Comparison of ENCODE assay signal across 28 cellular contexts in the genomic region with DNA sequence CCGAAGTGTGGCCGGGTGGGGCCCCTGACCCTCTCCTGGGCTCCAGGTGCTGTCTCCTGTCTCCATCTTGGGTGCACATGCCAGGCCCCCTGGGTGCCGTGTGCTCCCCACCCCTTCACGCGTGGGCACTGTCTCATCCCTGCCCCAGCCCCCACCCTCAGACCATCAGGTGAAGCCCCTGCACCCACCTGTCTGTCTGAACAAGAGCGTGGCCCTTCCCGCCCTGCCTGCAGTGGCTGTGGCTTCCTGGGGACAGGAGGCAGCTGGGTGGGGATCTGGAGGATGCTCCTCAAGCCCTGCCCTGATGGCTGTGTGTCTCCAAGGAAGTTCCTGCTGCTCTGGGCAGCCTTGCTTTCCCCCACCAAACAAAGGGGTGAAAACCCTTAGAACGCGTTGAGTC. TPM values are rescaled to one million over a fixed set of nuclear protein-coding genes. Genes with fewer than 3 reads are reported as not detected.
DNase-seq lines count a peak whose midpoint lies in the region; ATAC-seq, FAIRE-seq and TF ChIP-seq lines count a peak whose summit lies in the region.
"Had no signal": no experiment of that assay in that cellular context is flagged by ENCODE, and none has a peak within 500 bp of the region (broad histone marks: within the 10 kb centered on the region; RNA-seq: fewer than 3 reads in every experiment).

No MANE protein-coding gene starts in this region.

- TF ChIP-seq POLR2A in GM19193 (IDR thresholded peaks at IDR 0.05; ENCODE audit: extremely low read depth, insufficient read depth, insufficient read length) (peak; percentile 13), K562 (conservative IDR thresholded peaks at IDR 0.05) (no peak; the same call in 1 of the 2 replicates), esophagus squamous epithelium (IDR thresholded peaks at IDR 0.05) (no peak)

- H3K18ac ChIP-seq in neuronal stem cell (ENCODE audit: low read length), result no peak overlapping the region

- H4K20me1 ChIP-seq in SK-N-SH (ENCODE audit: insufficient read depth) (no peaks in the 10 kb centered on the region), K562 (replicated peaks; ENCODE audit: control insufficient read depth, insufficient read depth, low read length) (0 out of 2 replicates have a peak, but pooled peaks cover 4% of the 10 kb centered on the region)

- H3K27me3 ChIP-seq in SK-N-SH (ENCODE audit: insufficient read depth) (no peaks in the 10 kb centered on the region), K562 (ENCODE audit: control insufficient read depth in 2 of 2, insufficient read depth in 2 of 2, low read length in 2 of 2) (peaks cover 0 to 3% of the 10 kb centered on the region in 2 experiments; a peak in 1 of 5 replicates), neuronal stem cell (ENCODE audit: control insufficient read depth in 3 of 3, insufficient read depth in 3 of 3, low read depth in 1 of 3, low read length in 3 of 3) (no peaks in the 10 kb centered on the region), esophagus squamous epithelium (no peaks in the 10 kb centered on the region)
- H3K27me3 ChIP-seq: BLaER1, Peyer's patch had no signal

- WGBS in SK-N-SH (ENCODE audit: low lambda C conversion rate), result 93% methylated on average over 3 of the region's 9 CpGs
- WGBS in K562 (ENCODE audit: insufficient coverage, low coverage, missing lambda C conversion rate), result 88% methylated on average over 5 of the region's 9 CpGs
- WGBS in neuronal stem cell (ENCODE audit: extremely low coverage in 2 of 2, insufficient read length in 2 of 2, insufficient replicate concordance in 1 of 2), 2 donors, result no CpG with 5 or more reads among the region's 9 CpGs
- WGBS in esophagus squamous epithelium, 2 donors, result 83% methylated on average over 2 of the region's 9 CpGs; no CpG with 5 or more reads in 1 of the 2 donors

- DNase-seq in SK-N-SH, result no peak
- peak in 1 of 4 experiments; percentile 11 for DNase-seq in K562 (ENCODE audit: extremely low read depth in 1 of 4, low spot score in 3 of 4)
- no peak for DNase-seq in neuronal stem cell (ENCODE audit: low spot score)
- DNase-seq in esophagus squamous epithelium (lab: John Stamatoyannopoulos, UW), result no peak
- DNase-seq in NCI-H1694 (lab: John Stamatoyannopoulos, UW), result no peak
- DNase-seq: 8988T; CD4-positive, CD25-positive, alpha-beta regulatory T cell; KBM-7; MV-4-11; NCI-H1105 treated with DMSO at 0.1 percent for 48 hours; NCI-H146; NCI-H2029; NCI-H446; NCI-H524 treated with DMSO at 0.1 percent for 48 hours; NCI-H774; Peyer's patch; SIG-M5 had no signal

- H3K4me1 ChIP-seq in SK-N-SH (ENCODE audit: control insufficient read depth in 1 of 2, insufficient read depth in 2 of 2, low read depth in 1 of 2, low read length in 1 of 2) (no peaks in the 10 kb centered on the region), K562 (replicated peaks in 1 of 2; ENCODE audit: control insufficient read depth in 2 of 2, insufficient read depth in 2 of 2, low read length in 2 of 2) (peaks cover 0 to 35% of the 10 kb centered on the region in 2 experiments; a peak in 2 of 5 replicates), neuronal stem cell (ENCODE audit: control insufficient read depth in 2 of 2, insufficient read depth in 1 of 2, low read depth in 1 of 2, low read length in 2 of 2) (no peaks in the 10 kb centered on the region), esophagus squamous epithelium (no peaks in the 10 kb centered on the region)
- H3K4me1 ChIP-seq: BLaER1, Peyer's patch had no signal

- H2BK15ac ChIP-seq in neuronal stem cell (ENCODE audit: low read length), result no peak overlapping the region

- no peak overlapping the region for H3K4me2 ChIP-seq in SK-N-SH
- no peak overlapping the region for H3K4me2 ChIP-seq in K562 (ENCODE audit: insufficient read depth, low read length)
- H3K4me2 ChIP-seq in neuronal stem cell (ENCODE audit: insufficient read depth, low read length, poor library complexity, severe bottlenecking), result no peak overlapping the region
- H3K4me2 ChIP-seq: BLaER1 had no signal

- H3K4me3 ChIP-seq in SK-N-SH (ENCODE audit: low read depth in 2 of 2, low read length in 1 of 2) (no peak overlapping the region), K562 (no peak overlapping the region), neuronal stem cell (ENCODE audit: low read length in 2 of 2) (no peak overlapping the region), esophagus squamous epithelium (no peak overlapping the region)
- H3K4me3 ChIP-seq: BLaER1, Peyer's patch, SK-N-MC had no signal

- no peak for FAIRE-seq in K562 (lab: Jason Lieb, UNC)
- FAIRE-seq: G401.6, GM19239, H1 had no signal

- no peak overlapping the region for H2BK12ac ChIP-seq in neuronal stem cell (ENCODE audit: low read length)

- H3F3A ChIP-seq in SK-N-SH (replicated peaks; ENCODE audit: insufficient read depth), result no peaks in the 10 kb centered on the region

- H2AK5ac ChIP-seq in neuronal stem cell (ENCODE audit: low read depth, low read length), result peak overlapping the region; percentile 46

- ATAC-seq in SK-N-SH treated with all-trans-retinoic acid at 6 μM for 48 hours, result peak; percentile 9
- peak; percentile 23 for ATAC-seq in K562
- ATAC-seq in GM18870 (IDR thresholded peaks at IDR 0.05; ENCODE audit: unreplicated experiment), result no peak

- H2BK120ac ChIP-seq in neuronal stem cell (ENCODE audit: low read depth, low read length), result no peak overlapping the region

- CTCF ChIA-PET in SK-N-SH (lab: Yijun Ruan, JAX), result interaction anchor here (0.6 to 4.7 kb wide), 4 partner anchors 8 to 26 kb away, joined by 3 to 17 read pairs (median 6); no protein-coding TSS in a partner anchor
- CTCF ChIA-PET in K562 (lab: Yijun Ruan, JAX; ENCODE audit: low intra/inter-chr PET ratio), result no interaction called here

- no peak overlapping the region for H3K23ac ChIP-seq in neuronal stem cell (ENCODE audit: low read depth, low read length, poor library complexity)

- H3K14ac ChIP-seq in neuronal stem cell (ENCODE audit: low read length), result no peak overlapping the region

- no peak for TF ChIP-seq RAD21 in SK-N-SH (IDR thresholded peaks at IDR 0.05; ENCODE audit: low read length)
- no peak for TF ChIP-seq RAD21 in K562 (CRISPR knock-in tag; conservative IDR thresholded peaks at IDR 0.05 in 1 of 2, IDR thresholded peaks at IDR 0.05 in 1 of 2)

- TF ChIP-seq CTCF in SK-N-SH (IDR thresholded peaks at IDR 0.05) (no peak), K562 (IDR thresholded peaks at IDR 0.05 in 2 of 3, conservative IDR thresholded peaks at IDR 0.05 in 1 of 3; ENCODE audit: insufficient read depth in 2 of 3, low read depth in 1 of 3, low read length in 3 of 3) (no peak), esophagus squamous epithelium (IDR thresholded peaks at IDR 0.05) (no peak)

- no TSS peak for BruUV-seq in K562 (replicated peaks; lab: Mats Ljungman, UMichigan)

- TF ChIP-seq EP300 in SK-N-SH (IDR thresholded peaks at IDR 0.05; ENCODE audit: borderline replicate concordance in 1 of 2, low read depth in 1 of 2, low read length in 1 of 2) (no peak), K562 (IDR thresholded peaks at IDR 0.05; ENCODE audit: low read length) (no peak)

- H2AFZ ChIP-seq in SK-N-SH (ENCODE audit: low read depth), result no peak overlapping the region
- H2AFZ ChIP-seq in K562 (ENCODE audit: low read depth, low read length), result no peak overlapping the region
- H2AFZ ChIP-seq in neuronal stem cell (ENCODE audit: low read length), result no peak overlapping the region

- peaks cover 6% of the 10 kb centered on the region for H3K79me1 ChIP-seq in neuronal stem cell (ENCODE audit: low read depth, low read length)

- no peaks in the 10 kb centered on the region for H3K9me1 ChIP-seq in K562 (ENCODE audit: control insufficient read depth, insufficient read depth, low read length)

- H3K36me3 ChIP-seq in SK-N-SH (replicated peaks in 1 of 2; ENCODE audit: control insufficient read depth in 1 of 2, insufficient read depth in 2 of 2, low read length in 1 of 2), result peaks cover 0 to 23% of the 10 kb centered on the region in 2 experiments
- peaks cover 40% of the 10 kb centered on the region for H3K36me3 ChIP-seq in K562 (ENCODE audit: control insufficient read depth, insufficient read depth, low read length)
- H3K36me3 ChIP-seq in neuronal stem cell (replicated peaks in 1 of 2; ENCODE audit: control insufficient read depth in 2 of 2, insufficient read depth in 2 of 2, low read length in 2 of 2), result peaks cover 16 to 38% of the 10 kb centered on the region in 2 donors
- peaks cover 25 to 47% (median 26%) of the 10 kb centered on the region in 3 donors for H3K36me3 ChIP-seq in esophagus squamous epithelium

- no peaks in the 10 kb centered on the region for H3K9me2 ChIP-seq in SK-N-SH

- H4K8ac ChIP-seq in neuronal stem cell (ENCODE audit: low read depth, low read length), result no peak overlapping the region

- H3K9ac ChIP-seq in SK-N-SH (no peak overlapping the region), K562 (ENCODE audit: insufficient read depth in 1 of 2, low read depth in 2 of 2, low read length in 2 of 2) (no peak overlapping the region), neuronal stem cell (ENCODE audit: low read depth, low read length, poor library complexity) (peak overlapping the region; percentile 4)
- H3K9ac ChIP-seq: BLaER1 had no signal

- no peak overlapping the region for H3K4ac ChIP-seq in neuronal stem cell (ENCODE audit: low read length)

- POLR2A ChIA-PET in SK-N-SH (lab: Yijun Ruan, JAX) (interaction anchor here (1.4 kb wide), 1 partner anchor 15 kb away, joined by 4 read pairs; no protein-coding TSS in a partner anchor), K562 (lab: Yijun Ruan, JAX) (interaction anchor here (0.7 to 1.1 kb wide), 2 partner anchors 9 to 23 kb away, joined by 3 read pairs; partner anchors contain the start of gene DUS3L)

- peak overlapping the region; percentile 39 for H2BK5ac ChIP-seq in neuronal stem cell (ENCODE audit: low read length)

- H3K27ac ChIP-seq in SK-N-SH (ENCODE audit: low read depth in 2 of 2, low read length in 1 of 2), result no peak overlapping the region
- no peak overlapping the region for H3K27ac ChIP-seq in K562 (ENCODE audit: extremely low read depth, low read depth, low read length)
- no peak overlapping the region for H3K27ac ChIP-seq in neuronal stem cell (replicated peaks; ENCODE audit: low read length)
- no peak overlapping the region for H3K27ac ChIP-seq in esophagus squamous epithelium
- H3K27ac ChIP-seq: BLaER1, Peyer's patch, SK-N-MC had no signal

- intact Hi-C loops in K562 (cut with micrococcal nuclease), result no loop called here
- intact Hi-C loops in esophagus squamous epithelium (cut with DNase I), result no loop called here

- H3K9me3 ChIP-seq in SK-N-SH (no peaks in the 10 kb centered on the region), K562 (replicated peaks; ENCODE audit: control insufficient read depth, insufficient read depth, low read depth, low read length) (no peaks in the 10 kb centered on the region), neuronal stem cell (replicated peaks in 1 of 2; ENCODE audit: control insufficient read depth in 2 of 2, insufficient read depth in 1 of 2, low read depth in 1 of 2, low read length in 2 of 2) (no peaks in the 10 kb centered on the region), esophagus squamous epithelium (no peaks in the 10 kb centered on the region)
- H3K9me3 ChIP-seq: BLaER1, Peyer's patch had no signal

- H3K79me2 ChIP-seq in SK-N-SH (ENCODE audit: insufficient read depth) (no peaks in the 10 kb centered on the region), K562 (ENCODE audit: control insufficient read depth, insufficient read depth, low read length) (no peaks in the 10 kb centered on the region)

- in situ Hi-C loops in K562 (cut with MboI), result no loop called here

- no peak overlapping the region for H4K91ac ChIP-seq in neuronal stem cell (ENCODE audit: low read depth, low read length, poor library complexity)

RNA-seq across cellular contexts. Expression of gene PRR22, which starts 2.2 kb away (rescaled TPM):
- polyA plus RNA-seq in SK-N-SH (2012; rRNA removed) (0.82 and 0.91 TPM in 2 replicates), K562 (2011; rRNA removed) (1.4 and 2.2 TPM in 2 replicates), K562 (2014; fragmentation: Illumina TruSeq; extraction: Trizol) (1.1 and 3.7 TPM in 2 replicates), K562 (2014; fragmentation: Nextera tagmentation; extraction: Ambion mirVana) (under 1 TPM in 1 of 2 experiments, not detected in 1; 0.03 TPM), K562 (2014; rRNA removed) (8.5 and 8.9 TPM in 2 replicates)
- polyA plus RNA-seq in SK-N-SH (2012; cell fraction: cytosol; rRNA removed), result 0.12 and 0.25 TPM in 2 replicates
- 8.4 and 9.5 TPM in 2 replicates for polyA plus RNA-seq in SK-N-SH (2012; cell fraction: nucleus; rRNA removed)
- 3.0 and 20.7 TPM in 2 replicates for total RNA-seq in K562 (2011; cell fraction: chromatin; rRNA removed; ENCODE audit: low replicate concordance)
- total RNA-seq in K562 (2011; cell fraction: nucleolus; rRNA removed), result 16.2 and 19.2 TPM in 2 replicates
- 7.0 and 8.5 TPM in 2 replicates for total RNA-seq in K562 (2011; cell fraction: nucleoplasm; rRNA removed)
- total RNA-seq in K562 (2014; rRNA removed) (5.4 and 8.0 TPM in 2 replicates), K562 (2014; rRNA removed; fragmentation: Illumina TruSeq; extraction: Trizol) (0.11 and 0.22 TPM in 2 replicates), K562 (2015; rRNA removed; fragmentation: Illumina TruSeq; extraction: Trizol) (1.9 and 2.7 TPM in 2 replicates), K562 (2021) (9.3 and 12.0 TPM in 2 replicates), esophagus squamous epithelium (1 to 10 TPM; 1.3 to 5.0 (median 2.1) TPM)
- polyA plus RNA-seq in K562 (2011; cell fraction: cytosol; rRNA removed), result 1.5 and 4.4 TPM in 2 replicates
- 19.6 and 56.2 TPM in 2 replicates for polyA plus RNA-seq in K562 (2011; cell fraction: nucleus; rRNA removed)
- polyA plus RNA-seq in K562 (2012), result 4.2 and 5.5 TPM in 2 replicates
- polyA minus RNA-seq in K562 (2011; rRNA and poly(A)+ RNA removed), result 0.12 and 0.18 TPM in 2 replicates
- polyA minus RNA-seq in K562 (2011; cell fraction: cytosol; rRNA and poly(A)+ RNA removed), result not detected in 2 replicates
- 2.7 and 3.5 TPM in 2 replicates for polyA minus RNA-seq in K562 (2011; cell fraction: nucleus; rRNA and poly(A)+ RNA removed)
- 0.68 TPM for polyA plus RNA-seq in neuronal stem cell (2013, experiment 1 of 2)
- polyA plus RNA-seq in neuronal stem cell (2013, experiment 2 of 2), result 0.62 TPM
- polyA plus RNA-seq: CD4-positive, CD25-positive, alpha-beta regulatory T cell had no signal

RNA-seq across cellular contexts. Expression of gene DUS3L, which starts 8.6 kb away (rescaled TPM):
- polyA plus RNA-seq in SK-N-SH (2012; rRNA removed), result 44.0 and 45.2 TPM in 2 replicates
- 20.9 and 24.8 TPM in 2 replicates for polyA plus RNA-seq in SK-N-SH (2012; cell fraction: cytosol; rRNA removed)
- polyA plus RNA-seq in SK-N-SH (2012; cell fraction: nucleus; rRNA removed), result 151 and 182 TPM in 2 replicates
- 58.3 and 240 TPM in 2 replicates for total RNA-seq in K562 (2011; cell fraction: chromatin; rRNA removed; ENCODE audit: low replicate concordance)
- total RNA-seq in K562 (2011; cell fraction: nucleolus; rRNA removed), result 172 and 210 TPM in 2 replicates
- 64.6 and 96.7 TPM in 2 replicates for total RNA-seq in K562 (2011; cell fraction: nucleoplasm; rRNA removed)
- total RNA-seq in K562 (2014; rRNA removed), result 102 and 107 TPM in 2 replicates
- 19.0 and 19.5 TPM in 2 replicates for total RNA-seq in K562 (2014; rRNA removed; fragmentation: Illumina TruSeq; extraction: Trizol)
- 77.5 and 86.8 TPM in 2 replicates for total RNA-seq in K562 (2015; rRNA removed; fragmentation: Illumina TruSeq; extraction: Trizol)
- total RNA-seq in K562 (2021), result 97.0 and 102 TPM in 2 replicates
- polyA plus RNA-seq in K562 (2011; rRNA removed), result 27.3 and 37.0 TPM in 2 replicates
- polyA plus RNA-seq in K562 (2011; cell fraction: cytosol; rRNA removed), result 33.3 and 86.9 TPM in 2 replicates
- polyA plus RNA-seq in K562 (2011; cell fraction: nucleus; rRNA removed), result 154 and 263 TPM in 2 replicates
- 51.5 and 103 TPM in 2 replicates for polyA plus RNA-seq in K562 (2012)
- polyA plus RNA-seq in K562 (2014; fragmentation: Illumina TruSeq; extraction: Trizol), result 81.0 and 83.7 TPM in 2 replicates
- 1 to 10 TPM; 1.7 to 2.1 TPM for polyA plus RNA-seq in K562 (2014; fragmentation: Nextera tagmentation; extraction: Ambion mirVana)
- 80.7 and 87.8 TPM in 2 replicates for polyA plus RNA-seq in K562 (2014; rRNA removed)
- polyA minus RNA-seq in K562 (2011; rRNA and poly(A)+ RNA removed), result 16.1 and 30.0 TPM in 2 replicates
- 52.2 and 61.2 TPM in 2 replicates for polyA minus RNA-seq in K562 (2011; cell fraction: cytosol; rRNA and poly(A)+ RNA removed)
- 60.2 and 66.8 TPM in 2 replicates for polyA minus RNA-seq in K562 (2011; cell fraction: nucleus; rRNA and poly(A)+ RNA removed)
- polyA plus RNA-seq in neuronal stem cell (2013, experiment 1 of 2), result 11.6 TPM
- polyA plus RNA-seq in neuronal stem cell (2013, experiment 2 of 2), result 10.8 TPM
- 10 to 100 TPM; 19.2 to 45.8 (median 39.4) TPM for total RNA-seq in esophagus squamous epithelium

RNA-seq across cellular contexts. Expression of gene NRTN, which starts 22.5 kb away (rescaled TPM):
- polyA plus RNA-seq in SK-N-SH (2012; rRNA removed), result 0.54 and 0.99 TPM in 2 replicates
- 0.31 and 0.77 TPM in 2 replicates for polyA plus RNA-seq in SK-N-SH (2012; cell fraction: cytosol; rRNA removed)
- 0.73 and 0.92 TPM in 2 replicates for polyA plus RNA-seq in SK-N-SH (2012; cell fraction: nucleus; rRNA removed)
- 0.67 and 2.5 TPM in 2 replicates for total RNA-seq in K562 (2011; cell fraction: chromatin; rRNA removed; ENCODE audit: low replicate concordance)
- total RNA-seq in K562 (2011; cell fraction: nucleolus; rRNA removed), result 2.2 and 2.7 TPM in 2 replicates
- total RNA-seq in K562 (2011; cell fraction: nucleoplasm; rRNA removed), result 1.5 and 2.1 TPM in 2 replicates
- total RNA-seq in K562 (2014; rRNA removed), result 7.3 and 8.1 TPM in 2 replicates
- 0.62 and 0.70 TPM in 2 replicates for total RNA-seq in K562 (2014; rRNA removed; fragmentation: Illumina TruSeq; extraction: Trizol)
- 1.6 TPM in 2 replicates for total RNA-seq in K562 (2015; rRNA removed; fragmentation: Illumina TruSeq; extraction: Trizol)
- total RNA-seq in K562 (2021), result 5.3 and 7.8 TPM in 2 replicates
- 1.1 and 2.2 TPM in 2 replicates for polyA plus RNA-seq in K562 (2011; rRNA removed)
- 2.6 and 9.4 TPM in 2 replicates for polyA plus RNA-seq in K562 (2011; cell fraction: cytosol; rRNA removed)
- polyA plus RNA-seq in K562 (2011; cell fraction: nucleus; rRNA removed), result 1.6 and 2.0 TPM in 2 replicates
- 2.4 and 6.4 TPM in 2 replicates for polyA plus RNA-seq in K562 (2012)
- polyA plus RNA-seq in K562 (2014; fragmentation: Illumina TruSeq; extraction: Trizol), result 1.6 and 3.3 TPM in 2 replicates
- not detected for polyA plus RNA-seq in K562 (2014; fragmentation: Nextera tagmentation; extraction: Ambion mirVana)
- polyA plus RNA-seq in K562 (2014; rRNA removed), result 2.4 and 4.0 TPM in 2 replicates
- polyA minus RNA-seq in K562 (2011; rRNA and poly(A)+ RNA removed), result 0.25 and 0.45 TPM in 2 replicates
- 2.3 and 3.3 TPM in 2 replicates for polyA minus RNA-seq in K562 (2011; cell fraction: cytosol; rRNA and poly(A)+ RNA removed)
- polyA minus RNA-seq in K562 (2011; cell fraction: nucleus; rRNA and poly(A)+ RNA removed), result 1.1 and 1.5 TPM in 2 replicates
- 8.2 TPM for polyA plus RNA-seq in neuronal stem cell (2013, experiment 1 of 2)
- 7.9 TPM for polyA plus RNA-seq in neuronal stem cell (2013, experiment 2 of 2)
- total RNA-seq in esophagus squamous epithelium, result 1 to 10 TPM; 1.1 to 3.8 (median 1.4) TPM
- total RNA-seq: CD4-positive, CD25-positive, alpha-beta regulatory T cell; LHCN-M2 had no signal

RNA-seq across cellular contexts. Expression of gene FUT6, which starts 57.2 kb away (rescaled TPM):
- polyA plus RNA-seq in SK-N-SH (2012; rRNA removed) (not detected in 2 replicates), K562 (2011; rRNA removed) (not detected in 2 replicates), K562 (2014; fragmentation: Illumina TruSeq; extraction: Trizol) (not detected in 2 replicates), K562 (2014; fragmentation: Nextera tagmentation; extraction: Ambion mirVana) (under 1 TPM in 1 of 2 experiments, not detected in 1; 0.04 TPM), K562 (2014; rRNA removed) (not detected in 2 replicates)
- not detected in 2 replicates for polyA plus RNA-seq in SK-N-SH (2012; cell fraction: cytosol; rRNA removed)
- polyA plus RNA-seq in SK-N-SH (2012; cell fraction: nucleus; rRNA removed), result not detected in 2 replicates
- total RNA-seq in K562 (2011; cell fraction: chromatin; rRNA removed; ENCODE audit: low replicate concordance), result 0.19 TPM in 1 of 2 replicates, not detected in the other
- not detected in 2 replicates for total RNA-seq in K562 (2011; cell fraction: nucleolus; rRNA removed)
- total RNA-seq in K562 (2011; cell fraction: nucleoplasm; rRNA removed), result not detected in 2 replicates
- total RNA-seq in K562 (2014; rRNA removed) (not detected in 2 replicates), K562 (2014; rRNA removed; fragmentation: Illumina TruSeq; extraction: Trizol) (not detected in 2 replicates), K562 (2015; rRNA removed; fragmentation: Illumina TruSeq; extraction: Trizol) (not detected in 2 replicates), K562 (2021) (not detected in 2 replicates), esophagus squamous epithelium (100 to 1,000 TPM in 1 of 4 donors, 10 to 100 TPM in 3; 40.6 to 160 (median 68.9) TPM)
- not detected in 2 replicates for polyA plus RNA-seq in K562 (2011; cell fraction: cytosol; rRNA removed)
- not detected in 2 replicates for polyA plus RNA-seq in K562 (2011; cell fraction: nucleus; rRNA removed)
- polyA plus RNA-seq in K562 (2012), result not detected in 2 replicates
- polyA minus RNA-seq in K562 (2011; rRNA and poly(A)+ RNA removed), result not detected in 2 replicates
- polyA minus RNA-seq in K562 (2011; cell fraction: cytosol; rRNA and poly(A)+ RNA removed), result not detected in 2 replicates
- not detected in 2 replicates for polyA minus RNA-seq in K562 (2011; cell fraction: nucleus; rRNA and poly(A)+ RNA removed)
- polyA plus RNA-seq in neuronal stem cell (2013, experiment 1 of 2), result 0.11 TPM
- polyA plus RNA-seq in neuronal stem cell (2013, experiment 2 of 2), result 0.06 TPM
- total RNA-seq: CD4-positive, CD25-positive, alpha-beta regulatory T cell; H1; HT1080; LHCN-M2; MCF 10A had no signal
- polyA plus RNA-seq: CD4-positive, CD25-positive, alpha-beta regulatory T cell; H1 had no signal
